Comparison of ENCODE assay signal across 1 cellular context in the genomic region with DNA sequence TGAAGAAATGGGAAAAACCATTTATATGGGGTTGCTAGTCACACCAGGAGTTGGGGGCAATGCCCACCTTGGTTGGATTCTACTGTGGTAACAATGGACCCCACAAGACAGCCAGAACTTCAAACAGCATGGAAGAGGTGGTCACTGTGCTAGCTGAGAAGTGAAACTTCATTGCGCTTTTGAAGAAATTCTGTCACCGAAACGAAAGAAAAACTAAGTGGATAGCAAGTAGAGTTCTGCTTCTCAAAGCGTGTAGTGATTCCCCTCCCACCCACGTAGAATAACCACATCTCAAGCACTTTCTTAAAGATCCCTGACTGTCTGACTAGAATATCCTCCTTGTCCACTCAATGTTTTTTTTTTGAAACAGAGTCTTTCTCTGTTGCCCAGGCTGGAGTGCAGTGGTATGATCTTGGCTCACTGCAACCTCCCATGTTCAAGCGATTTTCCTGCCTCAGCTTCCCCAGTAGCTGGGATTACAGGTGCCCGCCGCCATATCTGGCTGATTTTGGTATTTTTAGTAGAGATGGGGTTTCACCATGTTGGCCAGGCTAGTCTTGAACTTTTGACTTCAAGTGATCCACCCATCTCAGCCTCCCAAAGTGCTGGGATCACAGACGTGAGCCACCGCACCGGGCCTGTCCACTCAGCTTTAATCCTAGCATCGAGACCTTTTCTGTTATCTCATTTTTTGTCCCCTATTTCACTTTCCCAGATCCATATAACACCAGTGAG.
TF ChIP-seq lines count a peak whose summit lies in the region.

No MANE protein-coding gene starts in this region.

TF ChIP-seq in H1, 55 proteins besides CTCF, POLR2A, EP300 and RAD21:
- TF ChIP-seq EZH2 (IDR thresholded peaks at IDR 0.05; ENCODE audit: low read depth, low read length, severe bottlenecking) (no peak), SP4 (IDR thresholded peaks at IDR 0.05; ENCODE audit: low read length) (no peak), GTF2F1 (IDR thresholded peaks at IDR 0.05; ENCODE audit: borderline replicate concordance, low read depth, low read length) (no peak), SP1 (IDR thresholded peaks at IDR 0.05; ENCODE audit: low read depth, low read length) (no peak), ATF2 (IDR thresholded peaks at IDR 0.05; ENCODE audit: low read length) (no peak), TAF7 (optimal IDR thresholded peaks at IDR 0.05; ENCODE audit: borderline replicate concordance, low read depth, low read length) (no peak), HDAC2 (IDR thresholded peaks at IDR 0.05; ENCODE audit: borderline replicate concordance in 1 of 2, low read depth in 2 of 2, low read length in 2 of 2) (no peak), ASH2L (IDR thresholded peaks at IDR 0.05; ENCODE audit: low read length) (no peak), NANOG (IDR thresholded peaks at IDR 0.05; ENCODE audit: insufficient read depth, low read depth, low read length, poor library complexity, severe bottlenecking) (no peak), TCF12 (IDR thresholded peaks at IDR 0.05; ENCODE audit: low read depth, low read length) (no peak), SAP30 (IDR thresholded peaks at IDR 0.05; ENCODE audit: insufficient read depth, insufficient replicate concordance, low read length) (no peak), TBP (IDR thresholded peaks at IDR 0.05; ENCODE audit: low read depth, low read length) (no peak), CEBPB (IDR thresholded peaks at IDR 0.05; ENCODE audit: low read depth, low read length) (no peak), FOSL1 (IDR thresholded peaks at IDR 0.05; ENCODE audit: insufficient read depth, low read depth, low read length) (no peak), CTBP2 (IDR thresholded peaks at IDR 0.05; ENCODE audit: borderline replicate concordance, insufficient read depth, insufficient read length, low read length) (no peak), NRF1 (IDR thresholded peaks at IDR 0.05; ENCODE audit: low read depth, low read length) (no peak), KDM5A (IDR thresholded peaks at IDR 0.05; ENCODE audit: low read length) (no peak), SIN3A (conservative IDR thresholded peaks at IDR 0.05 in 1 of 2, IDR thresholded peaks at IDR 0.05 in 1 of 2; ENCODE audit: low read depth in 1 of 2, low read length in 2 of 2) (no peak), BACH1 (IDR thresholded peaks at IDR 0.05; ENCODE audit: low read length) (no peak)
- TF ChIP-seq, protein P1, sequence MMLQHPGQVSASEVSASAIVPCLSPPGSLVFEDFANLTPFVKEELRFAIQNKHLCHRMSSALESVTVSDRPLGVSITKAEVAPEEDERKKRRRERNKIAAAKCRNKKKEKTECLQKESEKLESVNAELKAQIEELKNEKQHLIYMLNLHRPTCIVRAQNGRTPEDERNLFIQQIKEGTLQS (IDR thresholded peaks at IDR 0.05; ENCODE audit: insufficient read depth, low read depth, low read length), result no peak
